Comparison of ENCODE assay signal across 8 cellular contexts in genomic region chr2:27211943-27212625, GRCh38. TPM values are rescaled to one million over a fixed set of nuclear protein-coding genes. Genes with fewer than 3 reads are reported as not detected.
DNase-seq lines count a peak whose midpoint lies in the region; ATAC-seq and TF ChIP-seq lines count a peak whose summit lies in the region.

A gene with protein sequence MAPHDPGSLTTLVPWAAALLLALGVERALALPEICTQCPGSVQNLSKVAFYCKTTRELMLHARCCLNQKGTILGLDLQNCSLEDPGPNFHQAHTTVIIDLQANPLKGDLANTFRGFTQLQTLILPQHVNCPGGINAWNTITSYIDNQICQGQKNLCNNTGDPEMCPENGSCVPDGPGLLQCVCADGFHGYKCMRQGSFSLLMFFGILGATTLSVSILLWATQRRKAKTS (plus strand): TSS chr2:27212041. CDS start chr2:27212369, 328 bp downstream.
Gene SLC5A6, minus strand, starts transcription at chr2:27212268. Its CDS starts 4,618 bp downstream, at chr2:27207650.

- H3K9me3 ChIP-seq in PC-3 (ENCODE audit: low read length) (no peaks in the 10 kb centered on the region), mucosa of rectum (ENCODE audit: control insufficient read depth in 2 of 2, low read length in 2 of 2) (no peaks in the 10 kb centered on the region)

- peak within 1 kb of the TSS; percentile 90 for H2AFZ ChIP-seq in PC-3 (ENCODE audit: low read length)

- no peaks in the 10 kb centered on the region for H3K27me3 ChIP-seq in PC-3 (ENCODE audit: low read length)
- H3K27me3 ChIP-seq in mucosa of rectum (ENCODE audit: control insufficient read depth in 2 of 2, insufficient read depth in 2 of 2, low read length in 2 of 2), result no peaks in the 10 kb centered on the region

- H3K9ac ChIP-seq in PC-3 (ENCODE audit: low read length), result peak within 1 kb of the TSS; percentile 98
- peak within 1 kb of the TSS; percentile 89 to 99 for H3K9ac ChIP-seq in mucosa of rectum (ENCODE audit: low read depth in 1 of 2, low read length in 2 of 2)

- no TSS peak for BruUV-seq in PC-3 (replicated peaks; lab: Mats Ljungman, UMichigan)

- DNase-seq in DMS53 (lab: John Stamatoyannopoulos, UW) (peak; percentile 93), KBM-7 (peak; percentile 89), PC-3 (peak; percentile 89), epithelial cell of proximal tubule (ENCODE audit: low read depth) (no peak)
- DNase-seq in activated T-cell treated with anti-CD3 and anti-CD28 coated beads, Interleukin-2, amount 50 U/mL, for 1 hour, result peak; percentile 91
- peak; percentile 68 to 80 for DNase-seq in stimulated activated CD8-positive, alpha-beta memory T cell treated with anti-CD3 and anti-CD28 coated beads, Interleukin-4, amount 100 ng/mL, for 4 hours (ENCODE audit: low read depth in 2 of 2, low spot score in 1 of 2)

- H3K4me3 ChIP-seq in PC-3 (ENCODE audit: low read length) (peak within 1 kb of the TSS; percentile 83), epithelial cell of proximal tubule (ENCODE audit: low read depth, low read length) (peak within 1 kb of the TSS; percentile 93), mucosa of rectum (ENCODE audit: low read length in 2 of 2) (peak within 1 kb of the TSS; percentile 91 to 93)

- peak within 1 kb of the TSS; percentile 81 for H3K27ac ChIP-seq in PC-3 (ENCODE audit: low read length)
- peak within 1 kb of the TSS; percentile 98 for H3K27ac ChIP-seq in mucosa of rectum (ENCODE audit: low read depth in 2 of 2, low read length in 2 of 2)

- no peaks in the 10 kb centered on the region for H3K9me2 ChIP-seq in PC-3 (replicated peaks; ENCODE audit: low read length)

- H3K36me3 ChIP-seq in PC-3 (ENCODE audit: low read depth, low read length) (peaks cover 7% of the 10 kb centered on the region), mucosa of rectum (ENCODE audit: control insufficient read depth in 2 of 2, insufficient read depth in 2 of 2, low read length in 2 of 2) (peaks cover under 1 to 20% of the 10 kb centered on the region in 2 donors)

- POLR2A ChIA-PET in PC-3 (lab: Charles Lee; ENCODE audit: unreplicated experiment), result interaction anchor here (0.6 kb wide), 2 partner anchors 11 to 70 kb away, joined by 3 read pairs; partner anchors contain the start of gene TRIM54

- intact Hi-C loops in PC-3 (cut with micrococcal nuclease), result loop anchor here (5.0 kb wide), 1 partner anchor 70 kb away; the partner anchor contains the start of gene TRIM54

- ATAC-seq in GM21723 (IDR thresholded peaks at IDR 0.05; ENCODE audit: unreplicated experiment), result peak; percentile 82
- peak; percentile 84 for ATAC-seq in PC-3

- CTCF ChIA-PET in PC-3 (lab: Charles Lee), result no interaction called here

- H3K79me2 ChIP-seq in PC-3 (ENCODE audit: low read length), result peaks cover 32% of the 10 kb centered on the region

- no peaks in the 10 kb centered on the region for H4K20me1 ChIP-seq in PC-3 (ENCODE audit: low read length)

- in situ Hi-C loops in KBM-7 (cut with MboI; ENCODE audit: low pct_unique_long_range_greater_than_20kb, low sequenced_read_pairs), result no loop called here

- peaks cover 23% of the 10 kb centered on the region for H3K4me1 ChIP-seq in PC-3 (ENCODE audit: insufficient read depth, low read length)
- peaks cover 14 to 19% of the 10 kb centered on the region in 2 donors for H3K4me1 ChIP-seq in mucosa of rectum (ENCODE audit: control insufficient read depth in 2 of 2, insufficient read depth in 2 of 2, low read length in 2 of 2)

- no peak for TF ChIP-seq CTCF in PC-3 (conservative IDR thresholded peaks at IDR 0.05; ENCODE audit: low read depth, low read length)
- TF ChIP-seq CTCF in epithelial cell of proximal tubule (conservative IDR thresholded peaks at IDR 0.05; ENCODE audit: low read depth, low read length), result no peak

- H3K4me2 ChIP-seq in PC-3 (ENCODE audit: low read length), result peak within 1 kb of the TSS; percentile 88

- no peaks in the 10 kb centered on the region for H3F3A ChIP-seq in PC-3 (ENCODE audit: low read length, unreplicated experiment)

RNA-seq across cellular contexts. Expression of the first gene that starts in this region (rescaled TPM):
- total RNA-seq in PC-3 (2014; rRNA removed) (111 and 130 TPM in 2 replicates), epithelial cell of proximal tubule (90.3 and 143 TPM in 2 replicates)

RNA-seq across cellular contexts. Expression of gene SLC5A6, which starts in this region (rescaled TPM):
- total RNA-seq in PC-3 (2014; rRNA removed) (46.0 and 48.1 TPM in 2 replicates), epithelial cell of proximal tubule (51.5 and 90.9 TPM in 2 replicates)
